In the genomic region with DNA sequence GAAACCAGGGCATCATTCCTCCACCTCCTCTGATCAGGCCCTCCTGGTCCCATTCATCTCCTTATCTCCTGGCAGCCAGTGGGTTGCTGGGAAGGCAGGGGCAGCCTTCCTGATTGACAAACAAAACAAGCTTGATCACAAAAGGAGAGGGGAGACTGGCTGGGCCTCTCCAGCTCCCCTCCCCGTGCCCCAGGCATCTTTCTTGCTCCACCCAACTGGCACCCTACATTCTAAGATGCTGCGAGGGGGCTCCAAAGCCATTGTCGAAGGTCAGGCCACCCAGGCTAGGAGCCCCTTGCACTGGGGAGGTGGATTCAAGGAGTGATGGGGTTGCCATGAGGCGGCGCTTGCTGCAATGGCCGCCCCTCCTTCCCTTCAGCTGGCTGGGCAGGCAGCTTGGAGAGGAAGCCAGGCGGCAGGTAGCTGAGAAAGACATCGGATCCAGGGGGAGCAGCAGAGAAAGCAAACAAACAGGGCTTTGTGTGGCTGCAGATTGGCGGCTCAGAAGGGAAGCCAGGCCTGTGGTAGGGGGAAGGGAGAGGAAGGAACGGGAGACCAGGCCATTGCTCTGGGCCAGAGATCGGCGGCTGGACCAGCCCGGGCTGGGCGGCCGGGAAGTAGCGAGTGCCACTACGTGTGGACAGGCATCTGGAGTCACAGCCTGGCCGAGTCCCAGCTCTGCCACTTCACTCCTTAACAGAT, we compare ENCODE assay signal across 1 cellular context.
TF ChIP-seq lines count a peak whose summit lies in the region.

No MANE protein-coding gene starts in this region.

TF ChIP-seq in HepG2, 621 proteins besides CTCF, POLR2A, EP300 and RAD21 (continued from another document and continues in another):
- TF ChIP-seq RERE (CRISPR knock-in tag; IDR thresholded peaks at IDR 0.05; ENCODE audit: low read depth) (0 out of 2 replicates have a peak, but pooled peaks have one; percentile 20), ZFP36L1 (CRISPR knock-in tag; IDR thresholded peaks at IDR 0.05) (no peak), ZIK1 (CRISPR knock-in tag; IDR thresholded peaks at IDR 0.05; ENCODE audit: borderline replicate concordance, low read depth) (no peak), TFE3 (CRISPR knock-in tag; IDR thresholded peaks at IDR 0.05) (peak; percentile 61), SP140L (CRISPR knock-in tag; IDR thresholded peaks at IDR 0.05; ENCODE audit: borderline replicate concordance) (no peak), ZFP62 (CRISPR knock-in tag; IDR thresholded peaks at IDR 0.05) (no peak), NFRKB (IDR thresholded peaks at IDR 0.05) (no peak), KMT2B (CRISPR knock-in tag; IDR thresholded peaks at IDR 0.05) (no peak), ZNF766 (CRISPR knock-in tag; IDR thresholded peaks at IDR 0.05; ENCODE audit: borderline replicate concordance) (no peak), GABPB1 (CRISPR knock-in tag; IDR thresholded peaks at IDR 0.05) (peak; percentile 35), RELA (CRISPR knock-in tag; IDR thresholded peaks at IDR 0.05) (no peak), ZEB1 (IDR thresholded peaks at IDR 0.05; ENCODE audit: insufficient replicate concordance, low read depth) (no peak), NONO (IDR thresholded peaks at IDR 0.05) (no peak), NONO (CRISPR knock-in tag; conservative IDR thresholded peaks at IDR 0.05) (peak; percentile 79; the same call in 1 of the 2 replicates), FIP1L1 (IDR thresholded peaks at IDR 0.05; ENCODE audit: borderline replicate concordance, insufficient read depth, low read depth, low read length) (no peak), NCOR1 (IDR thresholded peaks at IDR 0.05; ENCODE audit: borderline replicate concordance, low read length) (no peak), FOXC1 (CRISPR knock-in tag; IDR thresholded peaks at IDR 0.05; ENCODE audit: borderline replicate concordance) (no peak; the same call in 1 of the 2 replicates), ZBTB42 (CRISPR knock-in tag; IDR thresholded peaks at IDR 0.05) (no peak), ERF (CRISPR knock-in tag; IDR thresholded peaks at IDR 0.05) (peak; percentile 40; the same call in 1 of the 2 replicates), MYNN (CRISPR knock-in tag; IDR thresholded peaks at IDR 0.05; ENCODE audit: low read depth) (no peak), FOXP1 (IDR thresholded peaks at IDR 0.05) (no peak), FOXP1 (CRISPR knock-in tag; IDR thresholded peaks at IDR 0.05) (no peak), ARHGAP35 (CRISPR knock-in tag; IDR thresholded peaks at IDR 0.05; ENCODE audit: borderline replicate concordance) (peak; percentile 80; the same call in 1 of the 2 replicates), HOXA5 (CRISPR knock-in tag; IDR thresholded peaks at IDR 0.05) (no peak), ZSCAN30 (CRISPR knock-in tag; IDR thresholded peaks at IDR 0.05) (no peak), ZNF44 (CRISPR knock-in tag; IDR thresholded peaks at IDR 0.05) (no peak), TARDBP (CRISPR knock-in tag; IDR thresholded peaks at IDR 0.05) (peak; percentile 10; the same call in 1 of the 2 replicates), ZNF331 (CRISPR knock-in tag; IDR thresholded peaks at IDR 0.05) (no peak), SRF (IDR thresholded peaks at IDR 0.05; ENCODE audit: low read depth, low read length) (no peak)
- TF ChIP-seq, protein P1, sequence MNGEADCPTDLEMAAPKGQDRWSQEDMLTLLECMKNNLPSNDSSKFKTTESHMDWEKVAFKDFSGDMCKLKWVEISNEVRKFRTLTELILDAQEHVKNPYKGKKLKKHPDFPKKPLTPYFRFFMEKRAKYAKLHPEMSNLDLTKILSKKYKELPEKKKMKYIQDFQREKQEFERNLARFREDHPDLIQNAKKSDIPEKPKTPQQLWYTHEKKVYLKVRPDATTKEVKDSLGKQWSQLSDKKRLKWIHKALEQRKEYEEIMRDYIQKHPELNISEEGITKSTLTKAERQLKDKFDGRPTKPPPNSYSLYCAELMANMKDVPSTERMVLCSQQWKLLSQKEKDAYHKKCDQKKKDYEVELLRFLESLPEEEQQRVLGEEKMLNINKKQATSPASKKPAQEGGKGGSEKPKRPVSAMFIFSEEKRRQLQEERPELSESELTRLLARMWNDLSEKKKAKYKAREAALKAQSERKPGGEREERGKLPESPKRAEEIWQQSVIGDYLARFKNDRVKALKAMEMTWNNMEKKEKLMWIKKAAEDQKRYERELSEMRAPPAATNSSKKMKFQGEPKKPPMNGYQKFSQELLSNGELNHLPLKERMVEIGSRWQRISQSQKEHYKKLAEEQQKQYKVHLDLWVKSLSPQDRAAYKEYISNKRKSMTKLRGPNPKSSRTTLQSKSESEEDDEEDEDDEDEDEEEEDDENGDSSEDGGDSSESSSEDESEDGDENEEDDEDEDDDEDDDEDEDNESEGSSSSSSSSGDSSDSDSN (CRISPR knock-in tag; IDR thresholded peaks at IDR 0.05): peak; percentile 86
- TF ChIP-seq, protein P2, sequence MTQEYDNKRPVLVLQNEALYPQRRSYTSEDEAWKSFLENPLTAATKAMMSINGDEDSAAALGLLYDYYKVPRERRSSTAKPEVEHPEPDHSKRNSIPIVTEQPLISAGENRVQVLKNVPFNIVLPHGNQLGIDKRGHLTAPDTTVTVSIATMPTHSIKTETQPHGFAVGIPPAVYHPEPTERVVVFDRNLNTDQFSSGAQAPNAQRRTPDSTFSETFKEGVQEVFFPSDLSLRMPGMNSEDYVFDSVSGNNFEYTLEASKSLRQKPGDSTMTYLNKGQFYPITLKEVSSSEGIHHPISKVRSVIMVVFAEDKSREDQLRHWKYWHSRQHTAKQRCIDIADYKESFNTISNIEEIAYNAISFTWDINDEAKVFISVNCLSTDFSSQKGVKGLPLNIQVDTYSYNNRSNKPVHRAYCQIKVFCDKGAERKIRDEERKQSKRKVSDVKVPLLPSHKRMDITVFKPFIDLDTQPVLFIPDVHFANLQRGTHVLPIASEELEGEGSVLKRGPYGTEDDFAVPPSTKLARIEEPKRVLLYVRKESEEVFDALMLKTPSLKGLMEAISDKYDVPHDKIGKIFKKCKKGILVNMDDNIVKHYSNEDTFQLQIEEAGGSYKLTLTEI (CRISPR knock-in tag; conservative IDR thresholded peaks at IDR 0.05): no peak
- TF ChIP-seq, protein P3, sequence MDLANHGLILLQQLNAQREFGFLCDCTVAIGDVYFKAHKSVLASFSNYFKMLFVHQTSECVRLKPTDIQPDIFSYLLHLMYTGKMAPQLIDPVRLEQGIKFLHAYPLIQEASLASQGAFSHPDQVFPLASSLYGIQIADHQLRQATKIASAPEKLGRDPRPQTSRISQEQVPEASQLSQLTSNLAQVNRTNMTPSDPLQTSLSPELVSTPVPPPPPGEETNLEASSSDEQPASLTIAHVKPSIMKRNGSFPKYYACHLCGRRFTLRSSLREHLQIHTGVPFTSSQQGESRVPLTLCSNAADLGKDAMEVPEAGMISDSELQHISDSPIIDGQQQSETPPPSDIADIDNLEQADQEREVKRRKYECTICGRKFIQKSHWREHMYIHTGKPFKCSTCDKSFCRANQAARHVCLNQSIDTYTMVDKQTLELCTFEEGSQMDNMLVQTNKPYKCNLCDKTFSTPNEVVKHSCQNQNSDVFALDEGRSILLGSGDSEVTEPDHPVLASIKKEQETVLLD (CRISPR knock-in tag; IDR thresholded peaks at IDR 0.05; ENCODE audit: low read depth): 0 out of 2 replicates have a peak, but pooled peaks have one; percentile 32
- TF ChIP-seq, protein P4, sequence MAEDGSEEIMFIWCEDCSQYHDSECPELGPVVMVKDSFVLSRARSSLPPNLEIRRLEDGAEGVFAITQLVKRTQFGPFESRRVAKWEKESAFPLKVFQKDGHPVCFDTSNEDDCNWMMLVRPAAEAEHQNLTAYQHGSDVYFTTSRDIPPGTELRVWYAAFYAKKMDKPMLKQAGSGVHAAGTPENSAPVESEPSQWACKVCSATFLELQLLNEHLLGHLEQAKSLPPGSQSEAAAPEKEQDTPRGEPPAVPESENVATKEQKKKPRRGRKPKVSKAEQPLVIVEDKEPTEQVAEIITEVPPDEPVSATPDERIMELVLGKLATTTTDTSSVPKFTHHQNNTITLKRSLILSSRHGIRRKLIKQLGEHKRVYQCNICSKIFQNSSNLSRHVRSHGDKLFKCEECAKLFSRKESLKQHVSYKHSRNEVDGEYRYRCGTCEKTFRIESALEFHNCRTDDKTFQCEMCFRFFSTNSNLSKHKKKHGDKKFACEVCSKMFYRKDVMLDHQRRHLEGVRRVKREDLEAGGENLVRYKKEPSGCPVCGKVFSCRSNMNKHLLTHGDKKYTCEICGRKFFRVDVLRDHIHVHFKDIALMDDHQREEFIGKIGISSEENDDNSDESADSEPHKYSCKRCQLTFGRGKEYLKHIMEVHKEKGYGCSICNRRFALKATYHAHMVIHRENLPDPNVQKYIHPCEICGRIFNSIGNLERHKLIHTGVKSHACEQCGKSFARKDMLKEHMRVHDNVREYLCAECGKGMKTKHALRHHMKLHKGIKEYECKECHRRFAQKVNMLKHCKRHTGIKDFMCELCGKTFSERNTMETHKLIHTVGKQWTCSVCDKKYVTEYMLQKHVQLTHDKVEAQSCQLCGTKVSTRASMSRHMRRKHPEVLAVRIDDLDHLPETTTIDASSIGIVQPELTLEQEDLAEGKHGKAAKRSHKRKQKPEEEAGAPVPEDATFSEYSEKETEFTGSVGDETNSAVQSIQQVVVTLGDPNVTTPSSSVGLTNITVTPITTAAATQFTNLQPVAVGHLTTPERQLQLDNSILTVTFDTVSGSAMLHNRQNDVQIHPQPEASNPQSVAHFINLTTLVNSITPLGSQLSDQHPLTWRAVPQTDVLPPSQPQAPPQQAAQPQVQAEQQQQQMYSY (CRISPR knock-in tag; IDR thresholded peaks at IDR 0.05): 0 out of 2 replicates have a peak, but pooled peaks have one; percentile 36
- TF ChIP-seq, protein P5, sequence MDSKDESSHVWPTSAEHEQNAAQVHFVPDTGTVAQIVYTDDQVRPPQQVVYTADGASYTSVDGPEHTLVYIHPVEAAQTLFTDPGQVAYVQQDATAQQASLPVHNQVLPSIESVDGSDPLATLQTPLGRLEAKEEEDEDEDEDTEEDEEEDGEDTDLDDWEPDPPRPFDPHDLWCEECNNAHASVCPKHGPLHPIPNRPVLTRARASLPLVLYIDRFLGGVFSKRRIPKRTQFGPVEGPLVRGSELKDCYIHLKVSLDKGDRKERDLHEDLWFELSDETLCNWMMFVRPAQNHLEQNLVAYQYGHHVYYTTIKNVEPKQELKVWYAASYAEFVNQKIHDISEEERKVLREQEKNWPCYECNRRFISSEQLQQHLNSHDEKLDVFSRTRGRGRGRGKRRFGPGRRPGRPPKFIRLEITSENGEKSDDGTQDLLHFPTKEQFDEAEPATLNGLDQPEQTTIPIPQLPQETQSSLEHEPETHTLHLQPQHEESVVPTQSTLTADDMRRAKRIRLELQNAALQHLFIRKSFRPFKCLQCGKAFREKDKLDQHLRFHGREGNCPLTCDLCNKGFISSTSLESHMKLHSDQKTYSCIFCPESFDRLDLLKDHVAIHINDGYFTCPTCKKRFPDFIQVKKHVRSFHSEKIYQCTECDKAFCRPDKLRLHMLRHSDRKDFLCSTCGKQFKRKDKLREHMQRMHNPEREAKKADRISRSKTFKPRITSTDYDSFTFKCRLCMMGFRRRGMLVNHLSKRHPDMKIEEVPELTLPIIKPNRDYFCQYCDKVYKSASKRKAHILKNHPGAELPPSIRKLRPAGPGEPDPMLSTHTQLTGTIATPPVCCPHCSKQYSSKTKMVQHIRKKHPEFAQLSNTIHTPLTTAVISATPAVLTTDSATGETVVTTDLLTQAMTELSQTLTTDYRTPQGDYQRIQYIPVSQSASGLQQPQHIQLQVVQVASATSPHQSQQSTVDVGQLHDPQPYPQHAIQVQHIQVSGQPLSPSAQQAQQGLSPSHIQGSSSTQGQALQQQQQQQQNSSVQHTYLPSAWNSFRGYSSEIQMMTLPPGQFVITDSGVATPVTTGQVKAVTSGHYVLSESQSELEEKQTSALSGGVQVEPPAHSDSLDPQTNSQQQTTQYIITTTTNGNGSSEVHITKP (CRISPR knock-in tag; IDR thresholded peaks at IDR 0.05; ENCODE audit: low read depth): no peak
